ENCODE assay signal across 32 cellular contexts in genomic region chr5:138996120-138996519, GRCh38.
DNase-seq lines count a peak whose midpoint lies in the region; ATAC-seq, FAIRE-seq and TF ChIP-seq lines count a peak whose summit lies in the region.
"Had no signal": no experiment of that assay in that cellular context is flagged by ENCODE, and none has a peak within 500 bp of the region (broad histone marks: within the 10 kb centered on the region; RNA-seq: fewer than 3 reads in every experiment).

No MANE protein-coding gene starts in this region.

- TF ChIP-seq RAD21 in A549 (conservative IDR thresholded peaks at IDR 0.05 in 1 of 2, IDR thresholded peaks at IDR 0.05 in 1 of 2): no peak

- no peak for TF ChIP-seq POLR2A in A549 (IDR thresholded peaks at IDR 0.05; ENCODE audit: low read length)
- TF ChIP-seq POLR2A in GM12892 (IDR thresholded peaks at IDR 0.05; ENCODE audit: low read depth, low read length): no peak

- ATAC-seq in A549: no peak
- ATAC-seq: CD8-positive, alpha-beta T cell had no signal

- FAIRE-seq in A549 (lab: Jason Lieb, UNC): peak; percentile 13
- FAIRE-seq in GM12892 (lab: Jason Lieb, UNC): peak; percentile 69
- FAIRE-seq: A204.1, D721Med had no signal

- no peak overlapping the region for H3K4me3 ChIP-seq in A549
- H3K4me3 ChIP-seq: BLaER1; BLaER1 treated with 17β-estradiol and CSF1 and Interleukin-3, amounts not matched to agents 10 nM and 100 nM had no signal

- H3K27ac Mint-ChIP-seq in T-helper 2 cell treated with Interferon-gamma antibody and Interleukin-4, amounts not matched to agents 5 μg/mL and 100 μg/mL, for 36 hours: no peak overlapping the region
- H3K27ac Mint-ChIP-seq: B cell; CD14-positive monocyte; CD4-positive, alpha-beta memory T cell; CD4-positive, alpha-beta T cell; CD4-positive, CD25-positive, alpha-beta regulatory T cell; CD8-positive, alpha-beta T cell had no signal

- no peak overlapping the region for H3K27ac ChIP-seq in A549
- H3K27ac ChIP-seq: 22Rv1; BLaER1; BLaER1 treated with 17β-estradiol and CSF1 and Interleukin-3, amounts not matched to agents 10 nM and 100 nM; C4-2B had no signal

- no peak overlapping the region for H3K4me2 ChIP-seq in A549
- H3K4me2 ChIP-seq: BLaER1; BLaER1 treated with 17β-estradiol and CSF1 and Interleukin-3, amounts not matched to agents 10 nM and 100 nM had no signal

- DNase-seq in A549 (ENCODE audit: low read depth in 1 of 2, low spot score in 1 of 2): no peak
- no peak for DNase-seq in GM12892 (ENCODE audit: insufficient read length)
- no peak for DNase-seq in T-helper 2 cell treated with Interferon-gamma antibody and Interleukin-4, amounts not matched to agents 5 μg/mL and 100 μg/mL, for 36 hours (ENCODE audit: low spot score)
- DNase-seq in NCI-H345 (lab: John Stamatoyannopoulos, UW): no peak
- DNase-seq: 8988T; ACHN; AML-193; BE2C; C1 segment of cervical spinal cord; Caco-2; Calu3; CD4-positive, alpha-beta memory T cell; CD4-positive, alpha-beta T cell; CD4-positive, CD25-positive, alpha-beta regulatory T cell; CD8-positive, alpha-beta memory T cell; CD8-positive, alpha-beta T cell; COR-L47; DMS 273 treated with DMSO at 0.1 percent for 48 hours; DMS153; DMS53; DMS79; DMS79 treated with DMSO at 0.1 percent for 48 hours; DND-41; EL had no signal

- H3K4me3 Mint-ChIP-seq in T-helper 2 cell treated with Interferon-gamma antibody and Interleukin-4, amounts not matched to agents 5 μg/mL and 100 μg/mL, for 36 hours: no peak overlapping the region
- H3K4me3 Mint-ChIP-seq: B cell; CD14-positive monocyte; CD4-positive, alpha-beta memory T cell; CD4-positive, alpha-beta T cell; CD8-positive, alpha-beta memory T cell; CD8-positive, alpha-beta T cell had no signal

- POLR2A ChIA-PET in A549 (lab: Yijun Ruan, JAX): no interaction called here

- no peaks in the 10 kb centered on the region for H3K4me1 ChIP-seq in A549
- H3K4me1 ChIP-seq: BE2C; BLaER1; BLaER1 treated with 17β-estradiol and CSF1 and Interleukin-3, amounts not matched to agents 10 nM and 100 nM; Caco-2 had no signal

- TF ChIP-seq EP300 in A549 (IDR thresholded peaks at IDR 0.05): no peak

- no peaks in the 10 kb centered on the region for H3K27me3 Mint-ChIP-seq in T-helper 2 cell treated with Interferon-gamma antibody and Interleukin-4, amounts not matched to agents 5 μg/mL and 100 μg/mL, for 36 hours (ENCODE audit: low read depth)
- H3K27me3 Mint-ChIP-seq: B cell; CD4-positive, alpha-beta memory T cell; CD4-positive, alpha-beta T cell; CD4-positive, CD25-positive, alpha-beta regulatory T cell had no signal

- H3K9me3 ChIP-seq in A549: no peaks in the 10 kb centered on the region
- H3K9me3 ChIP-seq: Caco-2 had no signal

- 91% methylated on average over 1 of the region's 1 CpG for WGBS in A549 (ENCODE audit: missing lambda C conversion rate)

- no peaks in the 10 kb centered on the region for H3K4me1 Mint-ChIP-seq in T-helper 2 cell treated with Interferon-gamma antibody and Interleukin-4, amounts not matched to agents 5 μg/mL and 100 μg/mL, for 36 hours (ENCODE audit: low read depth)
- H3K4me1 Mint-ChIP-seq: B cell; CD14-positive monocyte; CD4-positive, alpha-beta memory T cell; CD8-positive, alpha-beta memory T cell had no signal

- CTCF ChIA-PET in A549 (lab: Yijun Ruan, JAX): no interaction called here

- TF ChIP-seq CTCF in A549 (IDR thresholded peaks at IDR 0.05): no peak

- H3K36me3 Mint-ChIP-seq in T-helper 2 cell treated with Interferon-gamma antibody and Interleukin-4, amounts not matched to agents 5 μg/mL and 100 μg/mL, for 36 hours (ENCODE audit: low read depth): peaks cover 2% of the 10 kb centered on the region

- peaks cover 14% of the 10 kb centered on the region for H3K9me3 Mint-ChIP-seq in T-helper 2 cell treated with Interferon-gamma antibody and Interleukin-4, amounts not matched to agents 5 μg/mL and 100 μg/mL, for 36 hours

TF ChIP-seq in A549, 52 proteins besides CTCF, POLR2A, EP300 and RAD21:
- TF ChIP-seq KDM1A (IDR thresholded peaks at IDR 0.05; ENCODE audit: low read depth) (no peak), NFE2L2 (conservative IDR thresholded peaks at IDR 0.05; ENCODE audit: low read length) (no peak), TP53 (CRISPR knock-in tag; IDR thresholded peaks at IDR 0.05) (no peak), MAZ (IDR thresholded peaks at IDR 0.05; ENCODE audit: borderline replicate concordance, low read depth, low read length) (no peak), ZSCAN20 (CRISPR knock-in tag; IDR thresholded peaks at IDR 0.05) (no peak), ESRRA (IDR thresholded peaks at IDR 0.05; ENCODE audit: borderline replicate concordance, low read length) (no peak), POLR2AphosphoS2 (conservative IDR thresholded peaks at IDR 0.05; ENCODE audit: low read length) (no peak), NPAS2 (CRISPR knock-in tag; IDR thresholded peaks at IDR 0.05; ENCODE audit: borderline replicate concordance) (no peak), FOXS1 (CRISPR knock-in tag; IDR thresholded peaks at IDR 0.05) (no peak), ELK1 (IDR thresholded peaks at IDR 0.05; ENCODE audit: low read depth, low read length) (no peak), BCL3 (IDR thresholded peaks at IDR 0.05) (no peak), GATA3 (IDR thresholded peaks at IDR 0.05; ENCODE audit: borderline replicate concordance) (no peak), HOXA7 (CRISPR knock-in tag; IDR thresholded peaks at IDR 0.05) (no peak), FOSL2 (IDR thresholded peaks at IDR 0.05) (no peak), FOSL2 (CRISPR knock-in tag; IDR thresholded peaks at IDR 0.05) (no peak), PBX3 (IDR thresholded peaks at IDR 0.05) (no peak), EHMT2 (IDR thresholded peaks at IDR 0.05; ENCODE audit: low read depth) (no peak)
TF ChIP-seq in A549: peak in this region for 0.
